32 cellular contexts compared by ENCODE assay signal in the genomic region with DNA sequence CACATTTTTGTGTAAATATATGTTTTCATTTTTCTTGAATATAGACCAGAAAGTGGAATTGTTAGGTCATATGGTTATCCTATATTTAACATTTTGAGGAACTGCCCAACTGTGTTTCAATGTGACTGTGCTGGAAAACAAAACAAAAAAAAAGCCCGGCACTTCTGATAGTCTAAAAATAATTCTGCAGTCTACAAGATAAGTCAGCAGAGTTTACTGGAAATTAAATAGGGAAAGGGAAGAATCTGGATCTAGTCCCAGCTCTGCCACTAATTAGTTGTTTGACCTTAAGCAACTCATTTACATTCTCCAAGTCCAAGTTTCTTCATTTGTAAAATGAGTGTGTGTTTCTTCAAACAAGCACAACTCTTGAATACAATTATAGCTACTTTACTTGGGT.
DNase-seq lines count a peak whose midpoint lies in the region; ATAC-seq, FAIRE-seq and TF ChIP-seq lines count a peak whose summit lies in the region.
"Had no signal": no experiment of that assay in that cellular context is flagged by ENCODE, and none has a peak within 500 bp of the region (broad histone marks: within the 10 kb centered on the region; RNA-seq: fewer than 3 reads in every experiment).

No MANE protein-coding gene starts in this region.

- H3K4me2 ChIP-seq in mammary epithelial cell (ENCODE audit: insufficient read depth, low read depth, low read length) = no peak overlapping the region
- H3K4me2 ChIP-seq: A549, hepatocyte had no signal

- TF ChIP-seq CTCF in right atrium auricular region (IDR thresholded peaks at IDR 0.05) = no peak
- no peak for TF ChIP-seq CTCF in mammary epithelial cell (conservative IDR thresholded peaks at IDR 0.05 in 1 of 2, IDR thresholded peaks at IDR 0.05 in 1 of 2; ENCODE audit: extremely low read depth in 1 of 2, insufficient read depth in 1 of 2, low read depth in 1 of 2, low read length in 2 of 2)

- peaks cover 9% of the 10 kb centered on the region for H3K36me3 Mint-ChIP-seq in activated naive CD8-positive, alpha-beta T cell
- H3K36me3 Mint-ChIP-seq in activated naive CD8-positive, alpha-beta T cell treated with anti-CD3 and anti-CD28 coated beads for 36 hours = peaks cover 17% of the 10 kb centered on the region
- H3K36me3 Mint-ChIP-seq in T-cell = peaks cover 7% of the 10 kb centered on the region
- H3K36me3 Mint-ChIP-seq: natural killer cell had no signal

- H3K4me1 ChIP-seq in right atrium auricular region (no peaks in the 10 kb centered on the region), mammary epithelial cell (ENCODE audit: insufficient read depth, low read length) (no peaks in the 10 kb centered on the region)
- H3K4me1 ChIP-seq: A549, foreskin keratinocyte, thyroid gland, vagina had no signal

- H3K36me3 ChIP-seq in right atrium auricular region = no peaks in the 10 kb centered on the region
- no peaks in the 10 kb centered on the region for H3K36me3 ChIP-seq in mammary epithelial cell (ENCODE audit: insufficient read depth, low read length)
- H3K36me3 ChIP-seq: thyroid gland, vagina had no signal

- no peak for FAIRE-seq in GM12892 (lab: Jason Lieb, UNC)
- FAIRE-seq: GM18507 had no signal

- no peak for TF ChIP-seq POLR2A in GM12892 (IDR thresholded peaks at IDR 0.05; ENCODE audit: low read depth, low read length)

- H3K4me1 Mint-ChIP-seq in activated naive CD8-positive, alpha-beta T cell (ENCODE audit: low read depth) = peaks cover 81% of the 10 kb centered on the region
- H3K4me1 Mint-ChIP-seq in activated naive CD8-positive, alpha-beta T cell treated with anti-CD3 and anti-CD28 coated beads for 36 hours = peaks cover 67% of the 10 kb centered on the region
- H3K4me1 Mint-ChIP-seq in T-cell = peaks cover 79 to 85% (median 81%) of the 10 kb centered on the region in 3 donors
- H3K4me1 Mint-ChIP-seq: B cell, H9 had no signal

- H3K27ac Mint-ChIP-seq in activated naive CD8-positive, alpha-beta T cell = peak overlapping the region; percentile 76
- H3K27ac Mint-ChIP-seq in activated naive CD8-positive, alpha-beta T cell treated with anti-CD3 and anti-CD28 coated beads for 36 hours = no peak overlapping the region
- peak overlapping the region; percentile 87 for H3K27ac Mint-ChIP-seq in T-cell
- H3K27ac Mint-ChIP-seq: B cell, H9, natural killer cell had no signal

- H3K4me3 ChIP-seq in right atrium auricular region (no peak overlapping the region), mammary epithelial cell (replicated peaks in 1 of 3; ENCODE audit: insufficient read depth in 1 of 3, low read depth in 2 of 3, low read length in 3 of 3) (no peak overlapping the region)
- H3K4me3 ChIP-seq: A549, hepatocyte, skin epidermis, thyroid gland, vagina had no signal

- CTCF ChIA-PET in T-cell (lab: Charles Lee) (interaction anchor here in 1 of 2 donors (1.5 kb wide), 1 partner anchor 16 kb away, joined by 4 read pairs; no protein-coding TSS in a partner anchor), mammary epithelial cell (lab: Charles Lee; ENCODE audit: low non-redundant PET) (no interaction called here)

- in situ Hi-C loops in mammary epithelial cell (cut with MboI; ENCODE audit: low sequenced_read_pairs in 2 of 2) = no loop called here

- no peaks in the 10 kb centered on the region for H3K9me3 ChIP-seq in right atrium auricular region
- no peaks in the 10 kb centered on the region for H3K9me3 ChIP-seq in mammary epithelial cell (replicated peaks; ENCODE audit: insufficient read depth, low read length)
- H3K9me3 ChIP-seq: A549, thyroid gland, vagina had no signal

- H3K4me3 Mint-ChIP-seq in activated naive CD8-positive, alpha-beta T cell = peak overlapping the region; percentile 45
- no peak overlapping the region for H3K4me3 Mint-ChIP-seq in activated naive CD8-positive, alpha-beta T cell treated with anti-CD3 and anti-CD28 coated beads for 36 hours
- H3K4me3 Mint-ChIP-seq in T-cell = peak overlapping the region in 1 of 3 donors; percentile 38
- H3K4me3 Mint-ChIP-seq: B cell; effector memory CD8-positive, alpha-beta T cell; H9; natural killer cell had no signal

- POLR2A ChIA-PET in T-cell (lab: Charles Lee) = no interaction called here

- intact Hi-C loops in mammary epithelial cell (cut with micrococcal nuclease) = no loop called here

- H3K27ac ChIP-seq in right atrium auricular region (peak overlapping the region; percentile 13 to 71), mammary epithelial cell (ENCODE audit: insufficient read depth, low read depth, low read length) (no peak overlapping the region)
- H3K27ac ChIP-seq: A549, foreskin keratinocyte, hepatocyte, thyroid gland, vagina had no signal

- no peak for ATAC-seq in T-cell (replicated peaks in 1 of 4)
- ATAC-seq in GM18909 (IDR thresholded peaks at IDR 0.05; ENCODE audit: poor library complexity, unreplicated experiment) = no peak
- ATAC-seq: A549, foreskin keratinocyte, left colon, natural killer cell, SK-N-SH treated with all-trans-retinoic acid at 6 μM for 48 hours had no signal

- H2AFZ ChIP-seq in mammary epithelial cell (ENCODE audit: low read depth, low read length) = no peak overlapping the region
- H2AFZ ChIP-seq: hepatocyte had no signal

- dilution Hi-C loops in mammary epithelial cell (cut with HindIII; ENCODE audit: low sequenced_read_pairs) = no loop called here

- WGBS in mammary epithelial cell (ENCODE audit: low coverage, missing lambda C conversion rate) = 0% methylated on average over 1 of the region's 1 CpG

- H4K20me1 ChIP-seq in mammary epithelial cell (ENCODE audit: insufficient read depth, low read length) = no peaks in the 10 kb centered on the region

- H3K79me2 ChIP-seq in mammary epithelial cell (ENCODE audit: insufficient read depth, low read length) = no peaks in the 10 kb centered on the region
- H3K79me2 ChIP-seq: hepatocyte had no signal

- H3K27me3 Mint-ChIP-seq in activated naive CD8-positive, alpha-beta T cell = no peaks in the 10 kb centered on the region
- H3K27me3 Mint-ChIP-seq in activated naive CD8-positive, alpha-beta T cell treated with anti-CD3 and anti-CD28 coated beads for 36 hours = no peaks in the 10 kb centered on the region
- no peaks in the 10 kb centered on the region for H3K27me3 Mint-ChIP-seq in T-cell
- H3K27me3 Mint-ChIP-seq: B cell; effector memory CD8-positive, alpha-beta T cell; stimulated activated naive CD8-positive, alpha-beta T cell treated with anti-CD3 and anti-CD28 coated beads, Interleukin-15, amount 100 ng/mL, for 72 hours had no signal

- H3K9ac ChIP-seq in mammary epithelial cell (ENCODE audit: insufficient read depth, low read length) = no peak overlapping the region

- H3K27me3 ChIP-seq in right atrium auricular region = no peaks in the 10 kb centered on the region
- H3K27me3 ChIP-seq in mammary epithelial cell (ENCODE audit: insufficient read depth, low read length) = no peaks in the 10 kb centered on the region
- H3K27me3 ChIP-seq: foreskin keratinocyte, hepatocyte, thyroid gland, vagina had no signal

- no peak for DNase-seq in activated naive CD8-positive, alpha-beta T cell treated with anti-CD3 and anti-CD28 coated beads for 36 hours
- no peak for DNase-seq in T-cell
- DNase-seq in right atrium auricular region (ENCODE audit: low spot score) = no peak
- DNase-seq in mammary epithelial cell = no peak
- no peak for DNase-seq in GM12892 (ENCODE audit: insufficient read length)
- no peak for DNase-seq in NCI-H2081 (lab: John Stamatoyannopoulos, UW)
- DNase-seq: activated CD8-positive, alpha-beta memory T cell treated with anti-CD3 and anti-CD28 coated beads for 24 hours; activated naive CD4-positive, alpha-beta T cell treated with Interleukin-2 at 50 U/mL for 16 hours; activated T-cell treated with anti-CD3 and anti-CD28 coated beads, Interleukin-2, amount 50 U/mL, for 1 hour; cortex of kidney; effector memory CD8-positive, alpha-beta T cell; erythroblast; foreskin keratinocyte; H9; left colon; midbrain; natural killer cell; NCI-H1105; NCI-H2029; NCI-H226; occipital lobe; stimulated activated naive CD8-positive, alpha-beta T cell treated with anti-CD3 and anti-CD28 coated beads, Interleukin-15, amount 100 ng/mL, for 72 hours; thyroid gland had no signal

- H3K9me3 Mint-ChIP-seq in activated naive CD8-positive, alpha-beta T cell (ENCODE audit: low read depth) = peaks cover 15% of the 10 kb centered on the region
- H3K9me3 Mint-ChIP-seq in activated naive CD8-positive, alpha-beta T cell treated with anti-CD3 and anti-CD28 coated beads for 36 hours = peaks cover 21% of the 10 kb centered on the region
- peaks cover 2 to 9% (median 7%) of the 10 kb centered on the region in 3 donors for H3K9me3 Mint-ChIP-seq in T-cell

- no TSS peak for BruUV-seq in mammary epithelial cell (replicated peaks; lab: Mats Ljungman, UMichigan)
